Comparison of ENCODE assay signal across 19 cellular contexts in the genomic region with DNA sequence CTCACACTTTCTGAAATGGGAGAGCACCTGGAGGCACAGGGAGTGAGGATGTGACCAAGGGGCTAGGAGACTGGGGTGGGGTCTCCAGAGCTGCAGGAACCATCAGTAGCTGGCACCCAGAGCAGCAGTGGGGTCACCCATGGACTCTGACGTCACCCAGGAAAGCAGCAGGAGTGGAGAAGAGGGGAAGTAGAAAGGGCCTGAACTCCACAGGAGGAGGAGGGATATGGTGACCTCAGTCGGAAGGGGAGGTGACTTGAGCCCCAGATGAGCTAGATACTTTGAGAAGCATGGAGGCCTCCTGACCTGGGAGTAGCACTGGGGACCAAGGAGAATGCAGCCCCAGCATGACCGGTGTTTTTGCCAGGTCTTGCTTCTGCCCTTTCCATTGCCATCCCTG. TPM values are rescaled to one million over a fixed set of nuclear protein-coding genes. Genes with fewer than 3 reads are reported as not detected.
DNase-seq lines count a peak whose midpoint lies in the region; ATAC-seq, FAIRE-seq and TF ChIP-seq lines count a peak whose summit lies in the region.
"Had no signal": no experiment of that assay in that cellular context is flagged by ENCODE, and none has a peak within 500 bp of the region (broad histone marks: within the 10 kb centered on the region; RNA-seq: fewer than 3 reads in every experiment).

No MANE protein-coding gene starts in this region.

- H3K9me3 ChIP-seq in GM12878 (replicated peaks; ENCODE audit: control insufficient read depth, insufficient read depth, low read length): no peaks in the 10 kb centered on the region; the same call in 2 of the 3 replicates
- H3K9me3 ChIP-seq: BLaER1 had no signal

- no peak for TF ChIP-seq POLR2A in GM12878 (IDR thresholded peaks at IDR 0.05; ENCODE audit: low read depth, low read length)

- no peaks in the 10 kb centered on the region for H3K27me3 ChIP-seq in GM12878 (replicated peaks in 1 of 2; ENCODE audit: control insufficient read depth in 2 of 2, insufficient read depth in 2 of 2, low read length in 1 of 2)
- peaks cover 3% of the 10 kb centered on the region for H3K27me3 ChIP-seq in foreskin keratinocyte
- H3K27me3 ChIP-seq: BLaER1 had no signal

- no peak overlapping the region for H3K9ac ChIP-seq in GM12878 (ENCODE audit: control insufficient read depth, insufficient read depth, low read length)
- H3K9ac ChIP-seq: BLaER1 had no signal

- SMC1A ChIA-PET in GM12878 (lab: Charles Lee; ENCODE audit: uncharacterized antibody, unreplicated experiment): interaction anchor here (0.8 to 2.8 kb wide), 5 partner anchors 32 to 90 kb away, joined by 3 to 8 read pairs (median 3); no protein-coding TSS in a partner anchor

- WGBS in GM12878 (ENCODE audit: insufficient coverage, insufficient replicate concordance, low lambda C conversion rate, missing lambda C conversion rate): 24% methylated on average over 3 of the region's 3 CpGs

- H3K4me2 ChIP-seq in GM12878 (ENCODE audit: control insufficient read depth, insufficient read depth): no peak overlapping the region
- H3K4me2 ChIP-seq: BLaER1, GM23338 had no signal

- no peaks in the 10 kb centered on the region for H3K36me3 ChIP-seq in GM12878 (ENCODE audit: control insufficient read depth in 2 of 2, insufficient read depth in 2 of 2, low read length in 1 of 2)
- H3K36me3 ChIP-seq: BLaER1 had no signal

- in situ Hi-C loops in GM12878 (cut with MboI): loop anchor here (5.0 kb wide), 1 partner anchor 36 kb away; no protein-coding TSS in a partner anchor

- CTCF ChIA-PET in GM12878 (lab: Yijun Ruan, JAX): interaction anchor here (1.0 to 2.9 kb wide), 8 partner anchors 37 to 156 kb away, joined by 3 to 11 read pairs (median 3); no protein-coding TSS in a partner anchor

- H3K79me2 ChIP-seq in GM12878 (ENCODE audit: control insufficient read depth, insufficient read depth, low read length): no peaks in the 10 kb centered on the region

- no peak overlapping the region for H3K4me3 ChIP-seq in GM12878
- H3K4me3 ChIP-seq: BLaER1, GM23338 had no signal

- RAD21 ChIA-PET in GM12878 (lab: Charles Lee; ENCODE audit: unreplicated experiment): interaction anchor here (1.8 kb wide), 1 partner anchor 41 kb away, joined by 7 read pairs; no protein-coding TSS in a partner anchor

- TF ChIP-seq EP300 in GM12878 (IDR thresholded peaks at IDR 0.05; ENCODE audit: borderline replicate concordance in 1 of 2, control insufficient read depth in 1 of 2, low read depth in 2 of 2, low read length in 2 of 2): no peak

- peak; percentile 38; the same call in 1 of the 3 replicates for ATAC-seq in GM12878
- ATAC-seq in GM19035 (IDR thresholded peaks at IDR 0.05; ENCODE audit: unreplicated experiment): no peak
- ATAC-seq in foreskin keratinocyte: no peak
- ATAC-seq in GM19324 (IDR thresholded peaks at IDR 0.05; ENCODE audit: low FRiP score, unreplicated experiment): no peak
- ATAC-seq: GM23338 had no signal

- no peak for TF ChIP-seq RAD21 in GM12878 (IDR thresholded peaks at IDR 0.05; ENCODE audit: insufficient read depth, low read depth, low read length)

- H3K4me1 ChIP-seq in GM12878 (ENCODE audit: control insufficient read depth, insufficient read depth, low read length): peaks cover 5% of the 10 kb centered on the region
- no peaks in the 10 kb centered on the region for H3K4me1 ChIP-seq in foreskin keratinocyte

- H3K27ac ChIP-seq in GM12878 (ENCODE audit: control insufficient read depth, insufficient read depth): no peak overlapping the region
- no peak overlapping the region for H3K27ac ChIP-seq in foreskin keratinocyte
- H3K27ac ChIP-seq: BLaER1 had no signal

- TF ChIP-seq CTCF in GM12878 (IDR thresholded peaks at IDR 0.05 in 2 of 3, conservative IDR thresholded peaks at IDR 0.05 in 1 of 3; ENCODE audit: control insufficient read depth in 2 of 3, extremely low read depth in 1 of 3, insufficient read depth in 1 of 3, low read depth in 3 of 3, low read length in 3 of 3) (no peak), foreskin keratinocyte (conservative IDR thresholded peaks at IDR 0.05) (no peak)

- FAIRE-seq in GM12878 (lab: Jason Lieb, UNC): no peak
- FAIRE-seq: A204.1 had no signal

- no peak overlapping the region; the same call in 1 of the 2 replicates for H2AFZ ChIP-seq in GM12878 (ENCODE audit: control insufficient read depth, low read depth, low read length)
- H2AFZ ChIP-seq: GM23338 had no signal

- H4K20me1 ChIP-seq in GM12878 (ENCODE audit: control insufficient read depth, insufficient read depth): no peaks in the 10 kb centered on the region
- H4K20me1 ChIP-seq: BLaER1 had no signal

- intact Hi-C loops in GM12878 (cut with micrococcal nuclease; ENCODE audit: unreplicated experiment) (no loop called here), posterior vena cava (cut with DNase I) (no loop called here)

- DNase-seq in activated CD8-positive, alpha-beta memory T cell treated with anti-CD3 and anti-CD28 coated beads, Interleukin-2, amount 50 U/mL, for 48 hours: peak; percentile 44
- no peak for DNase-seq in activated CD8-positive, alpha-beta memory T cell treated with anti-CD3 and anti-CD28 coated beads, Interleukin-2, amount 50 U/mL, for 4 hours
- DNase-seq in MV-4-11 (lab: John Stamatoyannopoulos, UW): peak; percentile 51
- DNase-seq in GM12878 (ENCODE audit: low read depth, low spot score): no peak
- DNase-seq in posterior vena cava (ENCODE audit: low spot score): peak; percentile 40
- no peak for DNase-seq in foreskin keratinocyte
- DNase-seq: MM.1S, NCI-H1417 treated with DMSO at 0.1 percent for 48 hours, NCI-H1930, NCI-H69, OCI-M1, SHP77 treated with DMSO at 0.1 percent for 48 hours had no signal

- POLR2A ChIA-PET in GM12878 (lab: Charles Lee): interaction anchor here (1.3 kb wide), 1 partner anchor 25 kb away, joined by 3 read pairs; no protein-coding TSS in a partner anchor

- BruUV-seq in GM12878 (replicated peaks; lab: Mats Ljungman, UMichigan): no TSS peak

TF ChIP-seq in GM12878, 131 proteins besides CTCF, POLR2A, EP300 and RAD21 (continues in another document):
- TF ChIP-seq USF1 (IDR thresholded peaks at IDR 0.05; ENCODE audit: borderline replicate concordance, extremely low read length, insufficient read depth, low read depth, low read length) (no peak), IRF4 (IDR thresholded peaks at IDR 0.05; ENCODE audit: low read depth, low read length) (no peak), SMARCA5 (IDR thresholded peaks at IDR 0.05) (no peak), TCF3 (IDR thresholded peaks at IDR 0.05; ENCODE audit: borderline replicate concordance, insufficient read depth, low read depth, low read length) (no peak), NR2C1 (IDR thresholded peaks at IDR 0.05) (no peak)

RNA-seq across cellular contexts. Expression of gene NMUR1, which starts 8.8 kb away (rescaled TPM):
- 0.21 and 0.22 TPM in 2 replicates for total RNA-seq in GM12878 (2013; cell fraction: nucleolus; rRNA removed)
- under 0.01 and 0.05 TPM in 2 replicates for total RNA-seq in GM12878 (2014; rRNA removed)
- not detected in 2 replicates for total RNA-seq in GM12878 (2014; rRNA removed; fragmentation: Illumina TruSeq; extraction: Trizol)
- 0.08 TPM in 1 of 2 replicates, not detected in the other for total RNA-seq in GM12878 (2021)
- polyA plus RNA-seq in GM12878 (2011; ENCODE audit: low read depth): not detected
- polyA plus RNA-seq in GM12878 (2011; rRNA removed): 0.01 and 0.03 TPM in 2 replicates
- 0.02 and 0.06 TPM in 2 replicates for polyA plus RNA-seq in GM12878 (2011; cell fraction: cytosol; rRNA removed)
- 0.06 and 0.09 TPM in 2 replicates for polyA plus RNA-seq in GM12878 (2011; cell fraction: nucleus; rRNA removed)
- 0.08 and 0.15 TPM in 2 replicates for polyA plus RNA-seq in GM12878 (2012)
- not detected in 2 replicates for polyA plus RNA-seq in GM12878 (2014; fragmentation: Illumina TruSeq; extraction: Trizol)
- polyA plus RNA-seq in GM12878 (2014; fragmentation: Nextera tagmentation; extraction: Ambion mirVana): under 1 TPM in 1 of 2 experiments, not detected in 1; 0.02 TPM
- 0.03 TPM in 1 of 2 replicates, not detected in the other for polyA plus RNA-seq in GM12878 (2014; rRNA removed)
- under 1 TPM in 1 of 2 experiments, not detected in 1; 0.04 TPM for polyA plus RNA-seq in GM12878 (2016; fragmentation: Nextera tagmentation; extraction: Ambion mirVana)
- not detected in 2 replicates for polyA minus RNA-seq in GM12878 (2011; rRNA and poly(A)+ RNA removed)
- polyA minus RNA-seq in GM12878 (2011; cell fraction: cytosol; rRNA and poly(A)+ RNA removed): not detected in 2 replicates
- polyA minus RNA-seq in GM12878 (2011; cell fraction: nucleus; rRNA and poly(A)+ RNA removed): 0.19 TPM in 1 of 2 replicates, not detected in the other
- 1 to 10 TPM; 5.3 to 7.4 TPM for total RNA-seq in posterior vena cava
- total RNA-seq in foreskin keratinocyte: not detected in 2 replicates
- polyA plus RNA-seq in foreskin keratinocyte: not detected in 2 replicates
- total RNA-seq: Daoy, RPMI7951 had no signal

RNA-seq across cellular contexts. Expression of gene NCL, which starts 57.2 kb away (rescaled TPM):
- total RNA-seq in GM12878 (2013; cell fraction: nucleolus; rRNA removed): 271 and 296 TPM in 2 replicates
- total RNA-seq in GM12878 (2014; rRNA removed) (301 and 317 TPM in 2 replicates), GM12878 (2014; rRNA removed; fragmentation: Illumina TruSeq; extraction: Trizol) (459 and 461 TPM in 2 replicates), GM12878 (2021) (900 and 966 TPM in 2 replicates), posterior vena cava (100 to 1,000 TPM; 341 to 448 TPM), foreskin keratinocyte (474 and 700 TPM in 2 replicates)
- 233 TPM for polyA plus RNA-seq in GM12878 (2011; ENCODE audit: low read depth)
- polyA plus RNA-seq in GM12878 (2011; rRNA removed) (176 and 189 TPM in 2 replicates), GM12878 (2014; fragmentation: Illumina TruSeq; extraction: Trizol) (1,046 and 1,376 TPM in 2 replicates), GM12878 (2014; fragmentation: Nextera tagmentation; extraction: Ambion mirVana) (100 to 1,000 TPM; 123 to 251 TPM), GM12878 (2014; rRNA removed) (593 and 599 TPM in 2 replicates), GM12878 (2016; fragmentation: Nextera tagmentation; extraction: Ambion mirVana) (1,000 to 10,000 TPM; 1,206 to 1,207 TPM), foreskin keratinocyte (414 and 535 TPM in 2 replicates)
- 105 TPM in 2 replicates for polyA plus RNA-seq in GM12878 (2011; cell fraction: cytosol; rRNA removed)
- 133 and 277 TPM in 2 replicates for polyA plus RNA-seq in GM12878 (2011; cell fraction: nucleus; rRNA removed)
- 330 and 352 TPM in 2 replicates for polyA plus RNA-seq in GM12878 (2012)
- polyA minus RNA-seq in GM12878 (2011; rRNA and poly(A)+ RNA removed): 57.9 and 116 TPM in 2 replicates
- polyA minus RNA-seq in GM12878 (2011; cell fraction: cytosol; rRNA and poly(A)+ RNA removed): 59.3 and 81.9 TPM in 2 replicates
- polyA minus RNA-seq in GM12878 (2011; cell fraction: nucleus; rRNA and poly(A)+ RNA removed): 50.3 and 85.2 TPM in 2 replicates

Comparison
In these comparisons a context has a peak if more than half of its experiments do, and no peak if none do; other contexts are left out.
1. DNase-seq: peak in activated CD8-positive, alpha-beta memory T cell treated with anti-CD3 and anti-CD28 coated beads, Interleukin-2, amount 50 U/mL, for 48 hours (single experiment), MV-4-11 (single experiment) and posterior vena cava (single experiment); none in activated CD8-positive, alpha-beta memory T cell treated with anti-CD3 and anti-CD28 coated beads, Interleukin-2, amount 50 U/mL, for 4 hours (single experiment), GM12878 (single experiment) and foreskin keratinocyte (0 of 2).